8 cellular contexts compared by ENCODE assay signal in the genomic region with DNA sequence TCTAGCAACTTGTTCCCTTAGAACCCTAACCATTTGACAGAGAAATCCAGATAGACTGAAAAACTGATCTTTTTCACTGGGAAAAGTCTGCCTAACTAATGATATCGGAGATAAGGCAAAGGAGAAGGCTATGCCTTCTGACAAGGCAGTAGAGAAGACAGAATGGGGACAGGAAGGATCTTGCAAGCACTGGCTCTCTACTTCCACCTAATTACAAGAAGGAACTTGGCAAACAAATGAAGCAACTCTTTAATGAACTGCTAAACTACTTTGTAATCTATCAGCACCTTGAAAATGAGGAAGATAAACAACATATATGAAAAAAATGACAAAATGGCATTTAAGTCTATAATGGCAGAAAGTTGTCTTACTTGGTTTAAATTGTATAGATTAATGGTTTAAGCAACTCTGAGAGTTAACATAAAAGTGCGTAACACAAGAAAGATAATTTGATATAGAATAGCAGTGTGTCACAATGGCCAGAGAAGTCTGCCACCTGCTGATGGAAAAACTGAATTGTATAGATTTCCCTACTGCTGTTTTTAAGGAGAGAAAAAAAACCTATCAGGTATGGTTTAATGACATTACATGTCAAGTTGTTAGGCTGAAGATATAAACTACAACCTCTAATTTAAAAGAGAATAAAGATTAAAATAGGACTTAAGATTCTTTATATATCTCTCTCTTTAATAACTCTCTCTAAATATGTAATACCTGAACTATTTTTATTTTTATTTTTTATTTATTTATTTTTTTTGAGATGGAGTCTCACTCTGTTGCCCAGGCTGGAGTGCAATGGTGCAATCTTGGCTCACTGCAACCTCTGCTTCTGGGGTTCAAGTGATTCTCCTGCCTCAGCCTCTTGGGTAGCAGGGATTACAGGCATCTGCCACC. TPM values are rescaled to one million over a fixed set of nuclear protein-coding genes. Genes with fewer than 3 reads are reported as not detected.
DNase-seq lines count a peak whose midpoint lies in the region; ATAC-seq, FAIRE-seq and TF ChIP-seq lines count a peak whose summit lies in the region.

No MANE protein-coding gene starts in this region.

- CTCF ChIA-PET in A673 (lab: Charles Lee): interaction anchor here (0.7 kb wide), 1 partner anchor 15 kb away, joined by 3 read pairs; no protein-coding TSS in a partner anchor
- CTCF ChIA-PET in K562 (lab: Yijun Ruan, JAX; ENCODE audit: low intra/inter-chr PET ratio): interaction anchor here (0.5 to 0.8 kb wide), 3 partner anchors 59 to 251 kb away, joined by 3 to 6 read pairs (median 4); no protein-coding TSS in a partner anchor

- TF ChIP-seq CTCF in A673 (conservative IDR thresholded peaks at IDR 0.05; ENCODE audit: low read depth, low read length) (peak; percentile 78), GM06990 (IDR thresholded peaks at IDR 0.05; ENCODE audit: insufficient read depth, low read length, poor library complexity, severe bottlenecking) (peak; percentile 61), K562 (IDR thresholded peaks at IDR 0.05 in 2 of 3, conservative IDR thresholded peaks at IDR 0.05 in 1 of 3; ENCODE audit: insufficient read depth in 2 of 3, low read depth in 1 of 3, low read length in 3 of 3) (peak; percentile 44 to 74 (median 47); a peak in 4 of 6 replicates)

- no peaks in the 10 kb centered on the region for H3K9me3 Mint-ChIP-seq in immature natural killer cell
- no peaks in the 10 kb centered on the region for H3K9me3 Mint-ChIP-seq in stimulated activated naive B cell treated with anti-CD40 and anti-IgM and Interleukin-4, amounts not matched to agents 10 μg/mL and 1 μg/mL and 100 μg/mL, for 72 hours

- H3K27ac Mint-ChIP-seq in immature natural killer cell: peak overlapping the region in 4 of 6 donors; percentile 3 to 35 (median 14)
- peak overlapping the region; percentile 20 for H3K27ac Mint-ChIP-seq in stimulated activated naive B cell treated with anti-CD40 and anti-IgM and Interleukin-4, amounts not matched to agents 10 μg/mL and 1 μg/mL and 100 μg/mL, for 72 hours

- H3K4me1 Mint-ChIP-seq in immature natural killer cell: peaks cover 40 to 80% of the 10 kb centered on the region in 2 donors
- peaks cover 17 to 59% of the 10 kb centered on the region in 2 donors for H3K4me1 Mint-ChIP-seq in stimulated activated naive B cell treated with anti-CD40 and anti-IgM and Interleukin-4, amounts not matched to agents 10 μg/mL and 1 μg/mL and 100 μg/mL, for 72 hours

- in situ Hi-C loops in K562 (cut with MboI): no loop called here

- H3K36me3 ChIP-seq in A673 (ENCODE audit: insufficient read depth, low read length, poor library complexity, severe bottlenecking) (no peaks in the 10 kb centered on the region), GM06990 (ENCODE audit: control insufficient read depth, insufficient read depth, low read length) (no peaks in the 10 kb centered on the region; the same call in 1 of the 2 replicates), K562 (ENCODE audit: control insufficient read depth, insufficient read depth, low read length) (peaks cover 5% of the 10 kb centered on the region; the same call in 2 of the 3 replicates)

- no peak overlapping the region for H3K4me3 ChIP-seq in A673 (ENCODE audit: low read depth, low read length, poor library complexity, severe bottlenecking)
- no peak overlapping the region for H3K4me3 ChIP-seq in GM06990 (replicated peaks; ENCODE audit: low read depth, low read length)
- no peak overlapping the region for H3K4me3 ChIP-seq in K562

- TF ChIP-seq EP300 in K562 (IDR thresholded peaks at IDR 0.05; ENCODE audit: low read length): no peak

- peak; percentile 60 for FAIRE-seq in K562 (lab: Jason Lieb, UNC)
- FAIRE-seq in GM12892 (lab: Jason Lieb, UNC): no peak

- TF ChIP-seq RAD21 in K562 (CRISPR knock-in tag; conservative IDR thresholded peaks at IDR 0.05 in 1 of 2, IDR thresholded peaks at IDR 0.05 in 1 of 2): peak; percentile 65 to 81; a peak in 3 of 4 replicates

- DNase-seq in A673 (ENCODE audit: low spot score): peak; percentile 76
- no peak for DNase-seq in GM06990 (ENCODE audit: extremely low read depth, insufficient read length)
- DNase-seq in NCI-H82 (lab: John Stamatoyannopoulos, UW): peak; percentile 31
- peak in 2 of 4 experiments; percentile 28 to 57 for DNase-seq in K562 (ENCODE audit: extremely low read depth in 1 of 4, low spot score in 3 of 4)
- DNase-seq in immature natural killer cell: peak; percentile 36 to 46 (median 45)
- DNase-seq in stimulated activated naive B cell treated with anti-CD40 and anti-IgM and Interleukin-4, amounts not matched to agents 10 μg/mL and 1 μg/mL and 100 μg/mL, for 72 hours: no peak
- DNase-seq in GM12892 (ENCODE audit: insufficient read length): no peak

- H3K4me3 Mint-ChIP-seq in immature natural killer cell: no peak overlapping the region
- peak overlapping the region in 1 of 2 donors; percentile 30 for H3K4me3 Mint-ChIP-seq in stimulated activated naive B cell treated with anti-CD40 and anti-IgM and Interleukin-4, amounts not matched to agents 10 μg/mL and 1 μg/mL and 100 μg/mL, for 72 hours

- no peaks in the 10 kb centered on the region for H3K9me1 ChIP-seq in K562 (ENCODE audit: control insufficient read depth, insufficient read depth, low read length)

- BruUV-seq in A673 (replicated peaks; lab: Mats Ljungman, UMichigan): no TSS peak
- BruUV-seq in K562 (replicated peaks; lab: Mats Ljungman, UMichigan): no TSS peak

- H3K9me3 ChIP-seq in A673 (ENCODE audit: low read depth, low read length, poor library complexity, severe bottlenecking) (no peaks in the 10 kb centered on the region), K562 (replicated peaks; ENCODE audit: control insufficient read depth, insufficient read depth, low read depth, low read length) (no peaks in the 10 kb centered on the region)

- POLR2A ChIA-PET in A673 (lab: Charles Lee; ENCODE audit: low non-redundant PET) (no interaction called here), K562 (lab: Yijun Ruan, JAX) (interaction anchor here (4.4 kb wide), 1 partner anchor 12 kb away, joined by 33 read pairs; the partner anchor contains the start of gene NT5C3A)

- H3K4me1 ChIP-seq in A673 (ENCODE audit: insufficient read depth, low read length, poor library complexity, severe bottlenecking) (peaks cover 20% of the 10 kb centered on the region), K562 (replicated peaks in 1 of 2; ENCODE audit: control insufficient read depth in 2 of 2, insufficient read depth in 2 of 2, low read length in 2 of 2) (peaks cover 3 to 14% of the 10 kb centered on the region in 2 experiments; a peak in 4 of 5 replicates)

- ATAC-seq in HG03103 (IDR thresholded peaks at IDR 0.05; ENCODE audit: low read depth, unreplicated experiment) (peak; percentile 61), K562 (peak; percentile 71)
- ATAC-seq in stimulated activated naive B cell treated with anti-CD40 and anti-IgM and Interleukin-4, amounts not matched to agents 10 μg/mL and 1 μg/mL and 100 μg/mL, for 72 hours (replicated peaks): peak; percentile 46 to 62

- TF ChIP-seq POLR2A in K562 (conservative IDR thresholded peaks at IDR 0.05) (no peak), GM12892 (IDR thresholded peaks at IDR 0.05; ENCODE audit: low read depth, low read length) (no peak)

- no peaks in the 10 kb centered on the region for H3K27me3 Mint-ChIP-seq in immature natural killer cell (ENCODE audit: low read depth in 3 of 3)
- no peaks in the 10 kb centered on the region for H3K27me3 Mint-ChIP-seq in stimulated activated naive B cell treated with anti-CD40 and anti-IgM and Interleukin-4, amounts not matched to agents 10 μg/mL and 1 μg/mL and 100 μg/mL, for 72 hours

- no peaks in the 10 kb centered on the region for H3K36me3 Mint-ChIP-seq in immature natural killer cell
- H3K36me3 Mint-ChIP-seq in stimulated activated naive B cell treated with anti-CD40 and anti-IgM and Interleukin-4, amounts not matched to agents 10 μg/mL and 1 μg/mL and 100 μg/mL, for 72 hours: peaks cover 4 to 12% of the 10 kb centered on the region in 2 donors

- H2AFZ ChIP-seq in K562 (ENCODE audit: low read depth, low read length): no peak overlapping the region

- H3K27me3 ChIP-seq in A673 (replicated peaks; ENCODE audit: insufficient read depth, low read depth, low read length, poor library complexity) (no peaks in the 10 kb centered on the region), GM06990 (replicated peaks; ENCODE audit: control insufficient read depth, insufficient read depth, low read length) (no peaks in the 10 kb centered on the region), K562 (ENCODE audit: control insufficient read depth in 2 of 2, insufficient read depth in 2 of 2, low read length in 2 of 2) (no peaks in the 10 kb centered on the region)

- H4K20me1 ChIP-seq in K562 (replicated peaks; ENCODE audit: control insufficient read depth, insufficient read depth, low read length): no peaks in the 10 kb centered on the region

- no peak overlapping the region for H3K4me2 ChIP-seq in K562 (ENCODE audit: insufficient read depth, low read length)

- no peak overlapping the region for H3K9ac ChIP-seq in K562 (ENCODE audit: insufficient read depth in 1 of 2, low read depth in 2 of 2, low read length in 2 of 2)

- intact Hi-C loops in A673 (cut with micrococcal nuclease; ENCODE audit: unreplicated experiment): loop anchor here (5.0 to 10.0 kb wide), 2 partner anchors 203 to 246 kb away; no protein-coding TSS in a partner anchor
- intact Hi-C loops in K562 (cut with micrococcal nuclease): loop anchor here (2.0 to 10.0 kb wide), 2 partner anchors 204 to 286 kb away; no protein-coding TSS in a partner anchor

- peaks cover 98% of the 10 kb centered on the region for H3K79me2 ChIP-seq in K562 (ENCODE audit: control insufficient read depth, insufficient read depth, low read length)

- H3K27ac ChIP-seq in A673 (ENCODE audit: low read depth, low read length, poor library complexity, severe bottlenecking): peak overlapping the region; percentile 3
- H3K27ac ChIP-seq in K562 (ENCODE audit: extremely low read depth, low read depth, low read length): 0 out of 3 replicates have a peak overlapping the region, but pooled peaks have one; percentile 11

- WGBS in K562 (ENCODE audit: insufficient coverage, low coverage, missing lambda C conversion rate): 48% methylated on average over 2 of the region's 2 CpGs

RNA-seq across cellular contexts. Expression of gene NT5C3A, which starts 11.9 kb away (rescaled TPM):
- total RNA-seq in A673 (2021) (51.3 and 57.7 TPM in 2 replicates), K562 (2014; rRNA removed) (42.9 and 45.1 TPM in 2 replicates), K562 (2014; rRNA removed; fragmentation: Illumina TruSeq; extraction: Trizol) (60.1 and 62.7 TPM in 2 replicates), K562 (2015; rRNA removed; fragmentation: Illumina TruSeq; extraction: Trizol) (38.8 and 43.4 TPM in 2 replicates), K562 (2021) (33.1 and 36.1 TPM in 2 replicates)
- 35.5 and 114 TPM in 2 replicates for total RNA-seq in K562 (2011; cell fraction: chromatin; rRNA removed; ENCODE audit: low replicate concordance)
- 28.3 and 40.7 TPM in 2 replicates for total RNA-seq in K562 (2011; cell fraction: nucleolus; rRNA removed)
- 50.2 and 78.4 TPM in 2 replicates for total RNA-seq in K562 (2011; cell fraction: nucleoplasm; rRNA removed)
- polyA plus RNA-seq in K562 (2011; rRNA removed) (34.6 and 43.1 TPM in 2 replicates), K562 (2014; fragmentation: Illumina TruSeq; extraction: Trizol) (40.0 and 41.7 TPM in 2 replicates), K562 (2014; fragmentation: Nextera tagmentation; extraction: Ambion mirVana) (10 to 100 TPM; 18.6 to 27.0 TPM), K562 (2014; rRNA removed) (35.0 and 47.6 TPM in 2 replicates), immature natural killer cell (10 to 100 TPM; 46.1 to 92.9 (median 47.8) TPM)
- polyA plus RNA-seq in K562 (2011; cell fraction: cytosol; rRNA removed): 4.3 and 11.8 TPM in 2 replicates
- 8.1 and 14.4 TPM in 2 replicates for polyA plus RNA-seq in K562 (2011; cell fraction: nucleus; rRNA removed)
- 32.9 and 39.1 TPM in 2 replicates for polyA plus RNA-seq in K562 (2012)
- 22.4 and 29.2 TPM in 2 replicates for polyA minus RNA-seq in K562 (2011; rRNA and poly(A)+ RNA removed)
- polyA minus RNA-seq in K562 (2011; cell fraction: cytosol; rRNA and poly(A)+ RNA removed): 8.5 and 10.3 TPM in 2 replicates
- 12.5 and 20.1 TPM in 2 replicates for polyA minus RNA-seq in K562 (2011; cell fraction: nucleus; rRNA and poly(A)+ RNA removed)
- polyA plus RNA-seq in GM12892 (2012; ENCODE audit: missing spikeins): 55.8 TPM

RNA-seq across cellular contexts. Expression of gene RP9, which starts 58.5 kb away (rescaled TPM):
- total RNA-seq in A673 (2021) (29.3 and 29.5 TPM in 2 replicates), K562 (2014; rRNA removed) (34.0 and 35.6 TPM in 2 replicates), K562 (2014; rRNA removed; fragmentation: Illumina TruSeq; extraction: Trizol) (33.4 and 36.6 TPM in 2 replicates), K562 (2015; rRNA removed; fragmentation: Illumina TruSeq; extraction: Trizol) (33.0 and 35.2 TPM in 2 replicates), K562 (2021) (17.5 and 19.3 TPM in 2 replicates)
- 23.8 and 53.6 TPM in 2 replicates for total RNA-seq in K562 (2011; cell fraction: chromatin; rRNA removed; ENCODE audit: low replicate concordance)
- total RNA-seq in K562 (2011; cell fraction: nucleolus; rRNA removed): 16.1 and 17.7 TPM in 2 replicates
- 25.6 and 35.3 TPM in 2 replicates for total RNA-seq in K562 (2011; cell fraction: nucleoplasm; rRNA removed)
- polyA plus RNA-seq in K562 (2011; rRNA removed) (35.0 and 36.0 TPM in 2 replicates), K562 (2014; fragmentation: Illumina TruSeq; extraction: Trizol) (36.9 and 44.8 TPM in 2 replicates), K562 (2014; fragmentation: Nextera tagmentation; extraction: Ambion mirVana) (10 to 100 TPM; 10.7 to 11.1 TPM), K562 (2014; rRNA removed) (28.5 and 29.5 TPM in 2 replicates), immature natural killer cell (10 to 100 TPM; 13.7 to 20.1 (median 17.1) TPM)
- polyA plus RNA-seq in K562 (2011; cell fraction: cytosol; rRNA removed): 15.8 and 21.0 TPM in 2 replicates
- polyA plus RNA-seq in K562 (2011; cell fraction: nucleus; rRNA removed): 26.4 and 38.1 TPM in 2 replicates
- polyA plus RNA-seq in K562 (2012): 23.7 and 24.2 TPM in 2 replicates
- 27.3 and 37.1 TPM in 2 replicates for polyA minus RNA-seq in K562 (2011; rRNA and poly(A)+ RNA removed)
- 10.5 and 11.0 TPM in 2 replicates for polyA minus RNA-seq in K562 (2011; cell fraction: cytosol; rRNA and poly(A)+ RNA removed)
- polyA minus RNA-seq in K562 (2011; cell fraction: nucleus; rRNA and poly(A)+ RNA removed): 12.9 and 25.1 TPM in 2 replicates
- 16.6 TPM for polyA plus RNA-seq in GM12892 (2012; ENCODE audit: missing spikeins)

Comparison
In these comparisons a context has a peak if more than half of its experiments do, and no peak if none do; other contexts are left out.
1. DNase-seq: peak in A673 (single experiment), NCI-H82 (single experiment) and immature natural killer cell (3 of 3); none in GM06990 (single experiment), stimulated activated naive B cell treated with anti-CD40 and anti-IgM and Interleukin-4, amounts not matched to agents 10 μg/mL and 1 μg/mL and 100 μg/mL, for 72 hours (single experiment) and GM12892 (single experiment).
2. Peak in every context shown above with its lines, with median percentiles within 50 percentile points of each other: CTCF ChIP-seq and ATAC-seq.